In the genomic region with DNA sequence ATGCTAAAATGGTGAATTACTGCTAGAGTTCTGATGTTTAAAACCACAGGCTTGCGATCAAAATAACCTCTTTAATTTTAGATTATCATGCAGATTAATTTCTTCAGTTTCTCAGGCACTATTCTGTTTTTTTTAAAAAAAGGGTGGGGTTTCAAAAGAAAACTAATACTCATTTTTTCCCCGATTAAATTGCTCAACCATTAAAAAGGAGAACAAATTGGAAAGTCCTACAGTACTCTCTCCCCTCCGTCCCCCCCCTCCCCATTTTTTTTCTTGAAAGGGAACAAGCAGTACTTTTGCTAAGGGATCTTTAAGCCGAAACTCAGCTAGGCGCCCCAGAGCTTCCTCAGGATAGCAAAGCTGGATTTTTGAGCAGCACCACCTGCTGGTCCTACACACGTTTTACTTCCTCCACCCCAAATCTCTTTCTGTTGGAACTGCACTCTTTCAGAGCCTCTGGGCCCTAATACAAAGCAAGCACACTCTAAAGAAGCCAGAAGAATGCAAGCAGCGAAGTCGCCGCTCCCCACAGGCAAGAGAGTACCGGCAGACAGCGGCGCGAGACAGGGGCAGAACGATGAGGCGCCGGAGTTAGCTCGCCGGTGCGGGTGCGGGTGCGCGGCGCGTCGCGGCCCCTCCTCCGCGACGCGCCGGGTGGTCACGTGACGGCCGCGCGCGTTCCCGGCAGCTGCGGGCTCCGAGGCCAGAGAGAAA, we compare ENCODE assay signal across 1 cellular context.
TF ChIP-seq lines count a peak whose summit lies in the region.

A gene with protein sequence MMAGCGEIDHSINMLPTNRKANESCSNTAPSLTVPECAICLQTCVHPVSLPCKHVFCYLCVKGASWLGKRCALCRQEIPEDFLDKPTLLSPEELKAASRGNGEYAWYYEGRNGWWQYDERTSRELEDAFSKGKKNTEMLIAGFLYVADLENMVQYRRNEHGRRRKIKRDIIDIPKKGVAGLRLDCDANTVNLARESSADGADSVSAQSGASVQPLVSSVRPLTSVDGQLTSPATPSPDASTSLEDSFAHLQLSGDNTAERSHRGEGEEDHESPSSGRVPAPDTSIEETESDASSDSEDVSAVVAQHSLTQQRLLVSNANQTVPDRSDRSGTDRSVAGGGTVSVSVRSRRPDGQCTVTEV (plus strand): TSS at position 687 of the 714 bp plus-strand sequence. CDS start 13,475 bp downstream, outside the sequence.

TF ChIP-seq in GM12878, 131 proteins besides CTCF, POLR2A, EP300 and RAD21 (continued from another document and continues in another):
- peak; percentile 71; the same call in 1 of the 2 replicates for TF ChIP-seq RELB (IDR thresholded peaks at IDR 0.05; ENCODE audit: low read depth)
- TF ChIP-seq EED (IDR thresholded peaks at IDR 0.05; ENCODE audit: low read depth), result peak; percentile 33; the same call in 1 of the 2 replicates
- peak; percentile 82 to 97; a peak in 3 of 4 replicates for TF ChIP-seq BHLHE40 (IDR thresholded peaks at IDR 0.05; ENCODE audit: borderline replicate concordance in 1 of 2, low read depth in 2 of 2, low read length in 1 of 2)
- peak; percentile 58 for TF ChIP-seq BACH1 (IDR thresholded peaks at IDR 0.05; ENCODE audit: borderline replicate concordance)
- no peak for TF ChIP-seq IRF4 (IDR thresholded peaks at IDR 0.05; ENCODE audit: low read depth, low read length)
- peak; percentile 42 to 43 for TF ChIP-seq IKZF2 (IDR thresholded peaks at IDR 0.05)
- peak; percentile 58 for TF ChIP-seq IKZF1 (conservative IDR thresholded peaks at IDR 0.05)
- TF ChIP-seq SMARCA5 (IDR thresholded peaks at IDR 0.05), result peak; percentile 95
- no peak for TF ChIP-seq CHD2 (IDR thresholded peaks at IDR 0.05; ENCODE audit: borderline replicate concordance, low read depth, low read length)
- TF ChIP-seq ETV6 (conservative IDR thresholded peaks at IDR 0.05 in 1 of 2, IDR thresholded peaks at IDR 0.05 in 1 of 2; ENCODE audit: borderline replicate concordance in 1 of 2, low read depth in 1 of 2), result peak in 1 of 2 experiments; percentile 31; a peak in 1 of 4 replicates
- TF ChIP-seq, protein P1, sequence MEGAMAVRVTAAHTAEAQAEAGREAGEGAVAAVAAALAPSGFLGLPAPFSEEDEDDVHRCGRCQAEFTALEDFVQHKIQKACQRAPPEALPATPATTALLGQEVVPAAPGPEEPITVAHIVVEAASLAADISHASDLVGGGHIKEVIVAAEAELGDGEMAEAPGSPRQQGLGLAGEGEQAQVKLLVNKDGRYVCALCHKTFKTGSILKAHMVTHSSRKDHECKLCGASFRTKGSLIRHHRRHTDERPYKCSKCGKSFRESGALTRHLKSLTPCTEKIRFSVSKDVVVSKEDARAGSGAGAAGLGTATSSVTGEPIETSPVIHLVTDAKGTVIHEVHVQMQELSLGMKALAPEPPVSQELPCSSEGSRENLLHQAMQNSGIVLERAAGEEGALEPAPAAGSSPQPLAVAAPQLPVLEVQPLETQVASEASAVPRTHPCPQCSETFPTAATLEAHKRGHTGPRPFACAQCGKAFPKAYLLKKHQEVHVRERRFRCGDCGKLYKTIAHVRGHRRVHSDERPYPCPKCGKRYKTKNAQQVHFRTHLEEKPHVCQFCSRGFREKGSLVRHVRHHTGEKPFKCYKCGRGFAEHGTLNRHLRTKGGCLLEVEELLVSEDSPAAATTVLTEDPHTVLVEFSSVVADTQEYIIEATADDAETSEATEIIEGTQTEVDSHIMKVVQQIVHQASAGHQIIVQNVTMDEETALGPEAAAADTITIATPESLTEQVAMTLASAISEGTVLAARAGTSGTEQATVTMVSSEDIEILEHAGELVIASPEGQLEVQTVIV (IDR thresholded peaks at IDR 0.05; ENCODE audit: borderline replicate concordance, partially characterized antibody), result no peak
- TF ChIP-seq, protein P2, sequence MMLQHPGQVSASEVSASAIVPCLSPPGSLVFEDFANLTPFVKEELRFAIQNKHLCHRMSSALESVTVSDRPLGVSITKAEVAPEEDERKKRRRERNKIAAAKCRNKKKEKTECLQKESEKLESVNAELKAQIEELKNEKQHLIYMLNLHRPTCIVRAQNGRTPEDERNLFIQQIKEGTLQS (IDR thresholded peaks at IDR 0.05; ENCODE audit: borderline replicate concordance, extremely low read depth, low read depth, low read length), result peak; percentile 72
- TF ChIP-seq RB1 (IDR thresholded peaks at IDR 0.05; ENCODE audit: borderline replicate concordance), result 0 out of 2 replicates have a peak, but pooled peaks have one; percentile 66
- no peak for TF ChIP-seq ZNF384 (IDR thresholded peaks at IDR 0.05; ENCODE audit: borderline replicate concordance, low read depth, low read length)
- no peak for TF ChIP-seq CBX3 (IDR thresholded peaks at IDR 0.05; ENCODE audit: borderline replicate concordance, low read depth)
- no peak for TF ChIP-seq PKNOX1 (IDR thresholded peaks at IDR 0.05)
- no peak for TF ChIP-seq MYB (IDR thresholded peaks at IDR 0.05; ENCODE audit: borderline replicate concordance, low read depth, low read length)
- TF ChIP-seq, protein P3, sequence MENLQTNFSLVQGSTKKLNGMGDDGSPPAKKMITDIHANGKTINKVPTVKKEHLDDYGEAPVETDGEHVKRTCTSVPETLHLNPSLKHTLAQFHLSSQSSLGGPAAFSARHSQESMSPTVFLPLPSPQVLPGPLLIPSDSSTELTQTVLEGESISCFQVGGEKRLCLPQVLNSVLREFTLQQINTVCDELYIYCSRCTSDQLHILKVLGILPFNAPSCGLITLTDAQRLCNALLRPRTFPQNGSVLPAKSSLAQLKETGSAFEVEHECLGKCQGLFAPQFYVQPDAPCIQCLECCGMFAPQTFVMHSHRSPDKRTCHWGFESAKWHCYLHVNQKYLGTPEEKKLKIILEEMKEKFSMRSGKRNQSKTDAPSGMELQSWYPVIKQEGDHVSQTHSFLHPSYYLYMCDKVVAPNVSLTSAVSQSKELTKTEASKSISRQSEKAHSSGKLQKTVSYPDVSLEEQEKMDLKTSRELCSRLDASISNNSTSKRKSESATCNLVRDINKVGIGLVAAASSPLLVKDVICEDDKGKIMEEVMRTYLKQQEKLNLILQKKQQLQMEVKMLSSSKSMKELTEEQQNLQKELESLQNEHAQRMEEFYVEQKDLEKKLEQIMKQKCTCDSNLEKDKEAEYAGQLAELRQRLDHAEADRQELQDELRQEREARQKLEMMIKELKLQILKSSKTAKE (IDR thresholded peaks at IDR 0.05; ENCODE audit: low read depth, poor library complexity, severe bottlenecking), result peak; percentile 49
- TF ChIP-seq, protein P4, sequence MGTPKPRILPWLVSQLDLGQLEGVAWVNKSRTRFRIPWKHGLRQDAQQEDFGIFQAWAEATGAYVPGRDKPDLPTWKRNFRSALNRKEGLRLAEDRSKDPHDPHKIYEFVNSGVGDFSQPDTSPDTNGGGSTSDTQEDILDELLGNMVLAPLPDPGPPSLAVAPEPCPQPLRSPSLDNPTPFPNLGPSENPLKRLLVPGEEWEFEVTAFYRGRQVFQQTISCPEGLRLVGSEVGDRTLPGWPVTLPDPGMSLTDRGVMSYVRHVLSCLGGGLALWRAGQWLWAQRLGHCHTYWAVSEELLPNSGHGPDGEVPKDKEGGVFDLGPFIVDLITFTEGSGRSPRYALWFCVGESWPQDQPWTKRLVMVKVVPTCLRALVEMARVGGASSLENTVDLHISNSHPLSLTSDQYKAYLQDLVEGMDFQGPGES (IDR thresholded peaks at IDR 0.05), result no peak
- TF ChIP-seq, protein P5, sequence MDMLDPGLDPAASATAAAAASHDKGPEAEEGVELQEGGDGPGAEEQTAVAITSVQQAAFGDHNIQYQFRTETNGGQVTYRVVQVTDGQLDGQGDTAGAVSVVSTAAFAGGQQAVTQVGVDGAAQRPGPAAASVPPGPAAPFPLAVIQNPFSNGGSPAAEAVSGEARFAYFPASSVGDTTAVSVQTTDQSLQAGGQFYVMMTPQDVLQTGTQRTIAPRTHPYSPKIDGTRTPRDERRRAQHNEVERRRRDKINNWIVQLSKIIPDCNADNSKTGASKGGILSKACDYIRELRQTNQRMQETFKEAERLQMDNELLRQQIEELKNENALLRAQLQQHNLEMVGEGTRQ (IDR thresholded peaks at IDR 0.05; ENCODE audit: borderline replicate concordance, low read depth, low read length), result peak; percentile 76
- peak; percentile 27; the same call in 1 of the 2 replicates for TF ChIP-seq MXI1 (IDR thresholded peaks at IDR 0.05; ENCODE audit: low read depth, low read length)
- no peak for TF ChIP-seq E2F4 (IDR thresholded peaks at IDR 0.05; ENCODE audit: low read depth, low read length)
- no peak for TF ChIP-seq JUNB (IDR thresholded peaks at IDR 0.05)
- TF ChIP-seq BCL3 (IDR thresholded peaks at IDR 0.05; ENCODE audit: borderline replicate concordance, insufficient read depth, low read depth, low read length, poor library complexity, severe bottlenecking), result no peak
- no peak for TF ChIP-seq KLF5 (IDR thresholded peaks at IDR 0.05; ENCODE audit: partially characterized antibody)
- TF ChIP-seq, protein P6, sequence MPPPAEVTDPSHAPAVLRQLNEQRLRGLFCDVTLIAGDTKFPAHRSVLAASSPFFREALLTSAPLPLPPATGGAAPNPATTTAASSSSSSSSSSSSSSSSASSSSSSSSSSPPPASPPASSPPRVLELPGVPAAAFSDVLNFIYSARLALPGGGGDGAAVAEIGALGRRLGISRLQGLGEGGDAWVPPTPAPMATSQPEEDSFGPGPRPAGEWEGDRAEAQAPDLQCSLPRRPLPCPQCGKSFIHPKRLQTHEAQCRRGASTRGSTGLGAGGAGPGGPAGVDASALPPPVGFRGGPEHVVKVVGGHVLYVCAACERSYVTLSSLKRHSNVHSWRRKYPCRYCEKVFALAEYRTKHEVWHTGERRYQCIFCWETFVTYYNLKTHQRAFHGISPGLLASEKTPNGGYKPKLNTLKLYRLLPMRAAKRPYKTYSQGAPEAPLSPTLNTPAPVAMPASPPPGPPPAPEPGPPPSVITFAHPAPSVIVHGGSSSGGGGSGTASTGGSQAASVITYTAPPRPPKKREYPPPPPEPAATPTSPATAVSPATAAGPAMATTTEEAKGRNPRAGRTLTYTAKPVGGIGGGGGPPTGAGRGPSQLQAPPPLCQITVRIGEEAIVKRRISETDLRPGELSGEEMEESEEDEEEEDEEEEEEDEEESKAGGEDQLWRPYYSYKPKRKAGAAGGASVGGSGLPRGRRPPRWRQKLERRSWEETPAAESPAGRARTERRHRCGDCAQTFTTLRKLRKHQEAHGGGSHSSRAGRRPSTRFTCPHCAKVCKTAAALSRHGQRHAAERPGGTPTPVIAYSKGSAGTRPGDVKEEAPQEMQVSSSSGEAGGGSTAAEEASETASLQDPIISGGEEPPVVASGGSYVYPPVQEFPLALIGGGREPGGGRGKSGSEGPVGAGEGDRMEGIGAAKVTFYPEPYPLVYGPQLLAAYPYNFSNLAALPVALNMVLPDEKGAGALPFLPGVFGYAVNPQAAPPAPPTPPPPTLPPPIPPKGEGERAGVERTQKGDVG (CRISPR knock-in tag; IDR thresholded peaks at IDR 0.05), result peak; percentile 79; the same call in 1 of the 2 replicates
- no peak for TF ChIP-seq NFYA (IDR thresholded peaks at IDR 0.05; ENCODE audit: borderline replicate concordance, low read depth, low read length)
- TF ChIP-seq PML (IDR thresholded peaks at IDR 0.05; ENCODE audit: low read length), result 0 out of 2 replicates have a peak, but pooled peaks have one; percentile 41
- peak; percentile 71; the same call in 1 of the 2 replicates for TF ChIP-seq CBX5 (IDR thresholded peaks at IDR 0.05; ENCODE audit: low read depth)
- TF ChIP-seq SREBF1 (IDR thresholded peaks at IDR 0.05; ENCODE audit: low read length), result no peak
- peak; percentile 50; the same call in 1 of the 2 replicates for TF ChIP-seq CREM (IDR thresholded peaks at IDR 0.05; ENCODE audit: low read depth)
